21 cellular contexts compared by ENCODE assay signal in the genomic region with DNA sequence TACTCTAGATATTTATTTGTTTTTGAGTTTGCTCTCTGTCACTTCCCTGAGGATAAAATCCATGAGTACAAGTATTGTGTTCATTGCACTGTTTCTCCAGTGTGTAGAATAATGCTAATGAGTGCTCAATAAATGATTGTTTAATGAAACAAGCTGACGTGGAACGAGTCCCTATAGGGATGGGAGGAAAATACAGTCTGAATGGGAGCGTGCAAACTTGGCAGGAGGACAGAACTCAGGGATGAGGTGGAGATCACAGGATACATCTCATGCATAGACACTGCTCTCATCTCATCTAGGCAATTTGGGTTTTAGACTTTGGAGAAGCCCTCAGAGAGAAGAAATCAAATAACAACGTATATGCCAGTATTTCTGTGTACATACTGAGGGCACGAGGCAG. TPM values are rescaled to one million over a fixed set of nuclear protein-coding genes. Genes with fewer than 3 reads are reported as not detected.
"Had no signal": no experiment of that assay in that cellular context is flagged by ENCODE, and none has a peak within 500 bp of the region (broad histone marks: within the 10 kb centered on the region; RNA-seq: fewer than 3 reads in every experiment).

No MANE protein-coding gene starts in this region.

- ATAC-seq: foreskin keratinocyte; gastrocnemius medialis; heart right ventricle; left cardiac atrium; left lung; left ventricle myocardium superior; lower lobe of right lung; mucosa of descending colon; naive thymus-derived CD8-positive, alpha-beta T cell had no signal

- FAIRE-seq: endothelial cell of umbilical vein, islet of Langerhans, keratinocyte had no signal

- DNase-seq: dermis blood vessel endothelial cell; dorsolateral prefrontal cortex; effector CD4-positive, alpha-beta T cell; effector memory CD4-positive, alpha-beta T cell; foreskin keratinocyte; gastrocnemius medialis; glutamatergic neuron; head of caudate nucleus; heart right ventricle; hippocampal formation; left cardiac atrium; left lung; left ventricle myocardium superior; lower lobe of right lung; mesenchymal stem cell; mucosa of descending colon; naive B cell; naive thymus-derived CD8-positive, alpha-beta T cell had no signal

RNA-seq across cellular contexts. Expression of a gene that starts 58.4 kb away (rescaled TPM):
- polyA plus RNA-seq: naive thymus-derived CD8-positive, alpha-beta T cell had no signal
